ENCODE assay signal across 16 cellular contexts in the genomic region with DNA sequence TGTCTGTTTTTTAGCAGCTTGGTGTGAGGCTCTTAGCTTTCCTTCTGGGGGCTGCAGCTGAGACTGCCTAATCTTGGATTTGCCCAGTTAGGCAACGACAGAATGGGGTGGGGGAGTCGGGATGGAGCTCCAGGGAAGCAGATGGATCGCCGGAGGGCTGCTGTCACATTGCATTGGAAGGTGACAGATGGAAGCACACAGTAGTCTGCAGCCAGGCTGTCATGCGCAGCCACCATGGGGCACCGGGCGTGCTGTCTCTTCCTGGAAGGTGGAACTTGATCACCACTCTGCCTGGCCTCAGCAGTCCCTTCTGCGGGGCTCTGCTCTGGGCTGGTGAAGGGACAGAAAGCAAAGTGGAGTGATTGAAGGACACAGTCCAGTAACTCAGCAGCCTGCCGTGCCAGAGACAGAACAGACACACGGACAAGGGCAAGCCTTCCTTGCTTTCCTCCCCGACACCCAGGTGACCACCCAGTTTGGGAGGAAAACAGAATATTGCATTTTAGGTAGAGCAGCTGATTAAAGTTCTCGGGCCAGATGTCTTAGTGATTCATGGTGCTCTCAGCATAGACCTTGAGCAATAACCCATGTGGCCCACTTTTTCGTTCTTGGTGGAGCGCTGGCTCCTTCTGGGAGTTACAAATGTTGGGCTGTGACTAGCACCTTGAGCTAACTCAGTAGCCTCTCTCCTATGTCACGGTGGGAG. TPM values are rescaled to one million over a fixed set of nuclear protein-coding genes. Genes with fewer than 3 reads are reported as not detected.
A peak's percentile ranks its signal among the peaks of the same experiment; 100 is the strongest.
DNase-seq lines count a peak whose midpoint lies in the region; ATAC-seq and TF ChIP-seq lines count a peak whose summit lies in the region.
"Had no signal": no experiment of that assay in that cellular context is flagged by ENCODE, and none has a peak within 500 bp of the region (broad histone marks: within the 10 kb centered on the region; RNA-seq: fewer than 3 reads in every experiment).

No MANE protein-coding gene starts in this region.

- H3K36me3 ChIP-seq in skeletal muscle tissue (ENCODE audit: control insufficient read depth in 3 of 3, insufficient read depth in 3 of 3, low read length in 3 of 3) (peaks cover 0 to 2% (median 0%) of the 10 kb centered on the region in 3 donors), ascending aorta (no peaks in the 10 kb centered on the region)
- H3K36me3 ChIP-seq: tibial nerve had no signal

- H3K27me3 ChIP-seq in skeletal muscle tissue (ENCODE audit: control insufficient read depth in 3 of 3, insufficient read depth in 3 of 3, low read length in 3 of 3) (no peaks in the 10 kb centered on the region), ascending aorta (no peaks in the 10 kb centered on the region)
- H3K27me3 ChIP-seq: neutrophil, tibial nerve had no signal

- ATAC-seq in left ventricle myocardium superior, result peak; percentile 45
- ATAC-seq: esophagus mucosa, T-cell had no signal

- TF ChIP-seq CTCF in ascending aorta (IDR thresholded peaks at IDR 0.05), result no peak

- DNase-seq in NCI-H2171 treated with DMSO at 0.1 percent for 48 hours (lab: John Stamatoyannopoulos, UW) (peak; percentile 98), anterior cingulate cortex (lab: John Stamatoyannopoulos, UW) (peak in 30 of 58 donors; percentile 11 to 79 (median 54)), left ventricle myocardium superior (peak; percentile 43), GM03348 (ENCODE audit: low spot score) (no peak), ascending aorta (ENCODE audit: low spot score in 2 of 2) (no peak), DMS53 (lab: John Stamatoyannopoulos, UW) (no peak)
- DNase-seq: aorta, DMS153, kidney, NCI-H187, small intestine, T-cell had no signal

- H3K27ac ChIP-seq in skeletal muscle tissue (ENCODE audit: low read depth, low read length) (peak overlapping the region; percentile 53), ascending aorta (no peak overlapping the region)
- H3K27ac ChIP-seq: neutrophil had no signal

- H3K9me3 ChIP-seq in skeletal muscle tissue (ENCODE audit: control insufficient read depth in 3 of 3, low read length in 3 of 3), result no peaks in the 10 kb centered on the region
- no peaks in the 10 kb centered on the region for H3K9me3 ChIP-seq in ascending aorta
- H3K9me3 ChIP-seq: neutrophil, tibial nerve had no signal

- no peak overlapping the region for H3K4me3 ChIP-seq in skeletal muscle tissue (ENCODE audit: low read length in 3 of 3)
- H3K4me3 ChIP-seq in ascending aorta, result no peak overlapping the region
- H3K4me3 ChIP-seq: tibial nerve had no signal

- H3K9ac ChIP-seq in skeletal muscle tissue (ENCODE audit: low read depth in 1 of 3, low read length in 3 of 3), result no peak overlapping the region

- intact Hi-C loops in left ventricle myocardium superior (cut with micrococcal nuclease), result no loop called here
- intact Hi-C loops in ascending aorta (cut with DNase I), result no loop called here

- peaks cover 26 to 41% (median 31%) of the 10 kb centered on the region in 3 donors for H3K4me1 ChIP-seq in skeletal muscle tissue (ENCODE audit: control insufficient read depth in 3 of 3, insufficient read depth in 3 of 3, low read length in 3 of 3)
- peaks cover 0 to 14% of the 10 kb centered on the region in 2 donors for H3K4me1 ChIP-seq in ascending aorta

RNA-seq across cellular contexts. Expression of gene RNF144A, which starts 40.9 kb away (rescaled TPM):
- total RNA-seq in left ventricle myocardium superior (15.6 TPM), skeletal muscle tissue (16.2 TPM), ascending aorta (1.8 TPM)

Comparison
In these comparisons a context has a peak if more than half of its experiments do, and no peak if none do; other contexts are left out.
1. DNase-seq: peak in NCI-H2171 treated with DMSO at 0.1 percent for 48 hours (single experiment), anterior cingulate cortex (30 of 58) and left ventricle myocardium superior (single experiment); none in GM03348 (single experiment), ascending aorta (0 of 2) and DMS53 (single experiment).